In genomic region chr1:1305300-1306069, GRCh38 we compare ENCODE assay signal across 8 cellular contexts. TPM values are rescaled to one million over a fixed set of nuclear protein-coding genes. Genes with fewer than 3 reads are reported as not detected.
DNase-seq lines count a peak whose midpoint lies in the region; ATAC-seq and TF ChIP-seq lines count a peak whose summit lies in the region.

No MANE protein-coding gene starts in this region.

- peak; percentile 30 for ATAC-seq in HCT116
- peak; percentile 7 for ATAC-seq in Right ventricle myocardium superior (ENCODE audit: poor library complexity)

- H3K36me3 Mint-ChIP-seq in activated naive CD4-positive, alpha-beta T cell treated with anti-CD3 and anti-CD28 coated beads for 36 hours (ENCODE audit: low read depth), result no peaks in the 10 kb centered on the region

- no peaks in the 10 kb centered on the region for H3K9me2 ChIP-seq in HCT116 (ENCODE audit: insufficient read depth)

- H3K4me3 Mint-ChIP-seq in activated naive CD4-positive, alpha-beta T cell treated with anti-CD3 and anti-CD28 coated beads for 36 hours, result peak overlapping the region; percentile 78

- H3K4me2 ChIP-seq in HCT116 (ENCODE audit: low read length), result peak overlapping the region; percentile 99

- peaks cover 21% of the 10 kb centered on the region for H3K4me1 Mint-ChIP-seq in activated naive CD4-positive, alpha-beta T cell treated with anti-CD3 and anti-CD28 coated beads for 36 hours (ENCODE audit: low read depth)

- H3K4me1 ChIP-seq in HCT116 (ENCODE audit: control insufficient read depth in 1 of 2, insufficient read depth in 2 of 2, low read length in 2 of 2), result peaks cover 36 to 59% of the 10 kb centered on the region in 2 experiments

- H4K20me1 ChIP-seq in HCT116 (ENCODE audit: insufficient read depth), result peaks cover 3% of the 10 kb centered on the region; the same call in 1 of the 2 replicates

- no peaks in the 10 kb centered on the region for H3K27me3 Mint-ChIP-seq in activated naive CD4-positive, alpha-beta T cell treated with anti-CD3 and anti-CD28 coated beads for 36 hours (ENCODE audit: low read depth)

- peaks cover 29% of the 10 kb centered on the region for H3K79me2 ChIP-seq in HCT116 (ENCODE audit: insufficient read depth, low read length)

- no peak for TF ChIP-seq POLR2A in HCT116 (IDR thresholded peaks at IDR 0.05; ENCODE audit: borderline replicate concordance, extremely low read depth, insufficient read depth, insufficient read length)

- BruUV-seq in HCT116 (replicated peaks; lab: Mats Ljungman, UMichigan), result no TSS peak

- H3K9ac ChIP-seq in HCT116 (ENCODE audit: low read length), result peak overlapping the region; percentile 79

- peak overlapping the region; percentile 99 for H3K27ac ChIP-seq in HCT116 (ENCODE audit: low read depth, low read length)

- POLR2A ChIA-PET in BJ (lab: Charles Lee) (no interaction called here), HCT116 (lab: Charles Lee) (interaction anchor here (1.1 to 1.2 kb wide), 2 partner anchors 70 to 231 kb away, joined by 4 to 5 read pairs; partner anchors contain the start of genes AURKAIP1 and RNF223)

- H3K36me3 ChIP-seq in BJ (ENCODE audit: control insufficient read depth, insufficient read depth, low read length), result peaks cover 5% of the 10 kb centered on the region; the same call in 1 of the 2 replicates
- H3K36me3 ChIP-seq in HCT116 (ENCODE audit: control insufficient read depth in 1 of 2, insufficient read depth in 2 of 2, low read length in 2 of 2), result no peaks in the 10 kb centered on the region; a peak in 1 of 4 replicates

- no peaks in the 10 kb centered on the region for H3K9me3 ChIP-seq in HCT116 (ENCODE audit: control insufficient read depth in 1 of 2, insufficient read depth in 1 of 2, low read depth in 1 of 2, low read length in 2 of 2)

- TF ChIP-seq CTCF in BJ (IDR thresholded peaks at IDR 0.05; ENCODE audit: insufficient read depth, low read depth, low read length) (no peak), HCT116 (IDR thresholded peaks at IDR 0.05 in 2 of 3, conservative IDR thresholded peaks at IDR 0.05 in 1 of 3; ENCODE audit: borderline replicate concordance in 1 of 3, insufficient read depth in 1 of 3, low read depth in 2 of 3, low read length in 2 of 3) (peak in 1 of 3 experiments; percentile 23; a peak in 2 of 6 replicates)

- no peak overlapping the region for H2AFZ ChIP-seq in HCT116 (ENCODE audit: low read depth, low read length, poor library complexity, severe bottlenecking)

- no peaks in the 10 kb centered on the region for H3K27me3 ChIP-seq in BJ (ENCODE audit: control insufficient read depth, insufficient read depth, low read length)
- no peaks in the 10 kb centered on the region for H3K27me3 ChIP-seq in HCT116 (ENCODE audit: insufficient read depth, low read length)

- DNase-seq in BJ (ENCODE audit: low read depth), result no peak
- no peak for DNase-seq in HCT116 (ENCODE audit: low read depth, low spot score)
- DNase-seq in SHP77 (lab: John Stamatoyannopoulos, UW), result peak; percentile 51 to 55
- DNase-seq in activated naive CD4-positive, alpha-beta T cell treated with anti-CD3 and anti-CD28 coated beads for 36 hours, result peak; percentile 69
- peak; percentile 86 for DNase-seq in Right ventricle myocardium superior
- DNase-seq in putamen (ENCODE audit: low spot score), result peak; percentile 55
- no peak for DNase-seq in GM19240 (ENCODE audit: insufficient read length, low spot score)
- DNase-seq in HuH-7.5 (ENCODE audit: low spot score), result no peak

- H3K9me3 Mint-ChIP-seq in activated naive CD4-positive, alpha-beta T cell treated with anti-CD3 and anti-CD28 coated beads for 36 hours, result no peaks in the 10 kb centered on the region

- intact Hi-C loops in HCT116 (cut with micrococcal nuclease), result loop anchor here (2.0 to 5.0 kb wide), 2 partner anchors 42 to 69 kb away; partner anchors contain the start of genes AURKAIP1 and DVL1
- intact Hi-C loops in activated naive CD4-positive, alpha-beta T cell treated with anti-CD3 and anti-CD28 coated beads for 36 hours (cut with micrococcal nuclease), result loop anchor here (1.0 to 5.0 kb wide), 2 partner anchors 67 to 202 kb away; no protein-coding TSS in a partner anchor
- intact Hi-C loops in Right ventricle myocardium superior (cut with DNase I), result no loop called here

- no peak for TF ChIP-seq RAD21 in HCT116 (IDR thresholded peaks at IDR 0.05; ENCODE audit: low read depth)

- peak overlapping the region; percentile 54 for H3K27ac Mint-ChIP-seq in activated naive CD4-positive, alpha-beta T cell treated with anti-CD3 and anti-CD28 coated beads for 36 hours

- RAD21 ChIA-PET in HCT116 (lab: Charles Lee; ENCODE audit: low non-redundant PET in 1 of 2, low total read pairs in 2 of 2, uncharacterized antibody in 2 of 2, unreplicated experiment in 2 of 2), result interaction anchor here in 1 of 2 experiments (1.1 kb wide), 1 partner anchor 14 kb away, joined by 3 read pairs; no protein-coding TSS in a partner anchor

- H3K4me3 ChIP-seq in BJ (ENCODE audit: low read depth, low read length) (peak overlapping the region; percentile 88), HCT116 (replicated peaks in 1 of 2; ENCODE audit: low read depth in 1 of 2, low read length in 2 of 2) (peak overlapping the region; percentile 60 to 86)

- CTCF ChIA-PET in BJ (lab: Yijun Ruan, JAX), result interaction anchor here (0.6 to 1.6 kb wide), 12 partner anchors 14 to 185 kb away, joined by 3 to 9 read pairs (median 3); no protein-coding TSS in a partner anchor
- CTCF ChIA-PET in HCT116 (lab: Charles Lee), result interaction anchor here (0.7 to 1.7 kb wide), 4 partner anchors 14 to 199 kb away, joined by 3 to 16 read pairs (median 4); no protein-coding TSS in a partner anchor
- CTCF ChIA-PET in activated naive CD4-positive, alpha-beta T cell treated with anti-CD3 and anti-CD28 coated beads for 36 hours (lab: Charles Lee), result interaction anchor here (0.6 to 1.2 kb wide), 3 partner anchors 66 to 288 kb away, joined by 3 to 4 read pairs (median 3); no protein-coding TSS in a partner anchor

TF ChIP-seq in HCT116, 20 proteins besides CTCF, POLR2A, EP300 and RAD21 (continues in another document):
- TF ChIP-seq ZFX (IDR thresholded peaks at IDR 0.05) (no peak), TCF7L2 (IDR thresholded peaks at IDR 0.05; ENCODE audit: borderline replicate concordance, extremely low read depth, insufficient read depth, insufficient read length) (no peak), MAX (IDR thresholded peaks at IDR 0.05) (no peak), ZBTB33 (IDR thresholded peaks at IDR 0.05; ENCODE audit: extremely low read depth, insufficient replicate concordance, low read length) (no peak), SP1 (IDR thresholded peaks at IDR 0.05; ENCODE audit: low read depth) (no peak), YY1 (IDR thresholded peaks at IDR 0.05; ENCODE audit: extremely low read depth, insufficient replicate concordance, low read depth, low read length) (no peak), EGR1 (IDR thresholded peaks at IDR 0.05; ENCODE audit: low read depth) (no peak), SRF (IDR thresholded peaks at IDR 0.05; ENCODE audit: low read depth) (no peak), EZH2phosphoT487 (IDR thresholded peaks at IDR 0.05; ENCODE audit: borderline replicate concordance) (no peak), EZH2 (IDR thresholded peaks at IDR 0.05) (no peak)

RNA-seq across cellular contexts. Expression of gene ACAP3, which starts 2.2 kb away (rescaled TPM):
- polyA plus RNA-seq in BJ (2011; rRNA removed), result 19.5 and 33.9 TPM in 2 replicates
- polyA minus RNA-seq in BJ (2011; rRNA and poly(A)+ RNA removed), result 26.2 and 30.9 TPM in 2 replicates
- total RNA-seq in HCT116 (2021; ENCODE audit: unreplicated experiment) (38.8 TPM), Right ventricle myocardium superior (56.3 TPM)
- 28.8 and 32.5 TPM in 2 replicates for polyA plus RNA-seq in HCT116 (2012)
- 10 to 100 TPM; 24.1 to 25.3 TPM for total RNA-seq in activated naive CD4-positive, alpha-beta T cell treated with anti-CD3 and anti-CD28 coated beads for 36 hours

RNA-seq across cellular contexts. Expression of gene PUSL1, which starts 2.9 kb away (rescaled TPM):
- polyA plus RNA-seq in BJ (2011; rRNA removed), result 11.9 and 18.2 TPM in 2 replicates
- 3.8 and 4.9 TPM in 2 replicates for polyA minus RNA-seq in BJ (2011; rRNA and poly(A)+ RNA removed)
- total RNA-seq in HCT116 (2021; ENCODE audit: unreplicated experiment) (47.2 TPM), Right ventricle myocardium superior (10.6 TPM)
- 29.8 and 33.2 TPM in 2 replicates for polyA plus RNA-seq in HCT116 (2012)
- 10 to 100 TPM; 17.0 to 17.6 TPM for total RNA-seq in activated naive CD4-positive, alpha-beta T cell treated with anti-CD3 and anti-CD28 coated beads for 36 hours

RNA-seq across cellular contexts. Expression of gene INTS11, which starts 19.0 kb away (rescaled TPM):
- polyA plus RNA-seq in BJ (2011; rRNA removed), result 52.0 and 95.8 TPM in 2 replicates
- 65.8 and 103 TPM in 2 replicates for polyA minus RNA-seq in BJ (2011; rRNA and poly(A)+ RNA removed)
- 161 TPM for total RNA-seq in HCT116 (2021; ENCODE audit: unreplicated experiment)
- 161 and 165 TPM in 2 replicates for polyA plus RNA-seq in HCT116 (2012)
- total RNA-seq in activated naive CD4-positive, alpha-beta T cell treated with anti-CD3 and anti-CD28 coated beads for 36 hours, result 100 to 1,000 TPM; 117 to 118 TPM
- 70.9 TPM for total RNA-seq in Right ventricle myocardium superior

RNA-seq across cellular contexts. Expression of gene CPTP, which starts 19.1 kb away (rescaled TPM):
- 11.1 and 14.2 TPM in 2 replicates for polyA plus RNA-seq in BJ (2011; rRNA removed)
- polyA minus RNA-seq in BJ (2011; rRNA and poly(A)+ RNA removed), result 5.4 and 7.7 TPM in 2 replicates
- total RNA-seq in HCT116 (2021; ENCODE audit: unreplicated experiment), result 16.3 TPM
- polyA plus RNA-seq in HCT116 (2012), result 11.2 and 13.9 TPM in 2 replicates
- 1 to 10 TPM; 5.6 to 5.7 TPM for total RNA-seq in activated naive CD4-positive, alpha-beta T cell treated with anti-CD3 and anti-CD28 coated beads for 36 hours
- total RNA-seq in Right ventricle myocardium superior, result 113 TPM

RNA-seq across cellular contexts. Expression of gene SCNN1D, which starts 25.2 kb away (rescaled TPM):
- polyA plus RNA-seq in BJ (2011; rRNA removed), result 1.1 and 1.9 TPM in 2 replicates
- 0.15 and 0.24 TPM in 2 replicates for polyA minus RNA-seq in BJ (2011; rRNA and poly(A)+ RNA removed)
- total RNA-seq in HCT116 (2021; ENCODE audit: unreplicated experiment) (3.7 TPM), Right ventricle myocardium superior (2.6 TPM)
- 3.3 and 3.5 TPM in 2 replicates for polyA plus RNA-seq in HCT116 (2012)
- total RNA-seq in activated naive CD4-positive, alpha-beta T cell treated with anti-CD3 and anti-CD28 coated beads for 36 hours, result 1 to 10 TPM; 5.6 to 7.6 TPM

Comparison
In these comparisons a context has a peak if more than half of its experiments do, and no peak if none do; other contexts are left out.
1. DNase-seq: peak in SHP77 (2 of 2), activated naive CD4-positive, alpha-beta T cell treated with anti-CD3 and anti-CD28 coated beads for 36 hours (single experiment), Right ventricle myocardium superior (single experiment) and putamen (single experiment); none in BJ (single experiment), HCT116 (single experiment), GM19240 (single experiment) and HuH-7.5 (single experiment).